ENCODE assay signal across 8 cellular contexts in the genomic region with DNA sequence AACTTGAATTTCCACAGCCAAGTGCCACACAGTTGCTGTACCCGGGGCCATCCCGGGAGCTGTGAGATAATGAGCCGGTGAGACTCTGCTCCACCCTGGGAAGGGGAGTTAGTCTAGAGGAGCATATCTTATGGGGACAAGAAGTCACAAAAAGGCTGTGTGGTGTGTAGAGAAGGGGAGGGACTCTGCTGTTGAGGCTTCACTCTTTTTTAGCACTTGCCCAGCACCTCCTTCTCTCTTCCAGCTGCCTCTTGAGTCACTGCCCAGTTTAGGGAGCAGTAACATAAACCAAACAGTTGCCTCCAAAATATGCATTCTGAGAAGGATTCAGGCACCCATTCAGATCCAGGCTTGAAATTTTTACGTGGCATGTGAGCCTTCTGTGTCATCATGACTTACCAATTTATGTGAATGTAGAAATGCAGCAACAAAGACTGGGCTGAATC. TPM values are rescaled to one million over a fixed set of nuclear protein-coding genes. Genes with fewer than 3 reads are reported as not detected.
DNase-seq lines count a peak whose midpoint lies in the region; ATAC-seq and TF ChIP-seq lines count a peak whose summit lies in the region.

No MANE protein-coding gene starts in this region.

- peaks cover 41% of the 10 kb centered on the region for H3K4me1 ChIP-seq in OCI-LY3 (ENCODE audit: low read length)

- no peaks in the 10 kb centered on the region for H3K27me3 ChIP-seq in OCI-LY3 (ENCODE audit: low read depth, low read length)

- DNase-seq in activated T-cell treated with anti-CD3 and anti-CD28 coated beads, Interleukin-2, amount 50 U/mL, for 4 hours = no peak
- no peak for DNase-seq in activated T-cell treated with anti-CD3 and anti-CD28 coated beads, Interleukin-2, amount 50 U/mL, for 1 hour
- DNase-seq in caudate nucleus (lab: John Stamatoyannopoulos, UW) = peak in 2 of 61 donors; percentile 28 to 37
- DNase-seq in kidney tubule cell (ENCODE audit: low spot score) = peak; percentile 38
- DNase-seq in stimulated activated naive CD8-positive, alpha-beta T cell treated with anti-CD3 and anti-CD28 coated beads, Interleukin-15, amount 100 ng/mL, for 72 hours = no peak
- DNase-seq in mucosa of gallbladder (ENCODE audit: low spot score) = no peak

- peak overlapping the region; percentile 83 for H3K9ac ChIP-seq in OCI-LY3 (ENCODE audit: low read length)

- TF ChIP-seq CTCF in OCI-LY3 (IDR thresholded peaks at IDR 0.05; ENCODE audit: low read depth, low read length) = no peak

- H3K36me3 Mint-ChIP-seq in activated T-cell treated with anti-CD3 and anti-CD28 coated beads, Interleukin-2, amount 50 U/mL, for 4 hours (ENCODE audit: insufficient read depth) = peaks cover 17% of the 10 kb centered on the region

- H3K4me3 ChIP-seq in OCI-LY3 (ENCODE audit: low read length) = peak overlapping the region; percentile 79

- peak overlapping the region; percentile 82 for H2AFZ ChIP-seq in OCI-LY3 (ENCODE audit: low read depth, low read length)

- H3K9me3 Mint-ChIP-seq in activated T-cell treated with anti-CD3 and anti-CD28 coated beads, Interleukin-2, amount 50 U/mL, for 4 hours = no peaks in the 10 kb centered on the region
- no peaks in the 10 kb centered on the region for H3K9me3 Mint-ChIP-seq in stimulated activated naive CD8-positive, alpha-beta T cell treated with anti-CD3 and anti-CD28 coated beads, Interleukin-15, amount 100 ng/mL, for 72 hours

- H3K9me3 ChIP-seq in OCI-LY3 (ENCODE audit: insufficient read depth, low read length) = no peaks in the 10 kb centered on the region

- peaks cover 47% of the 10 kb centered on the region for H3K4me1 Mint-ChIP-seq in activated T-cell treated with anti-CD3 and anti-CD28 coated beads, Interleukin-2, amount 50 U/mL, for 4 hours (ENCODE audit: low read depth)
- H3K4me1 Mint-ChIP-seq in stimulated activated naive CD8-positive, alpha-beta T cell treated with anti-CD3 and anti-CD28 coated beads, Interleukin-15, amount 100 ng/mL, for 72 hours = peaks cover 47% of the 10 kb centered on the region

- H4K20me1 ChIP-seq in OCI-LY3 (ENCODE audit: insufficient read depth, low read length) = peaks cover 27% of the 10 kb centered on the region

- H3K79me2 ChIP-seq in OCI-LY3 (ENCODE audit: low read length) = peaks cover 79% of the 10 kb centered on the region

- H3K36me3 ChIP-seq in OCI-LY3 (replicated peaks; ENCODE audit: low read depth, low read length) = peaks cover 19% of the 10 kb centered on the region

- H3K4me3 Mint-ChIP-seq in activated T-cell treated with anti-CD3 and anti-CD28 coated beads, Interleukin-2, amount 50 U/mL, for 4 hours = peak overlapping the region; percentile 94
- peak overlapping the region; percentile 86 to 93 for H3K4me3 Mint-ChIP-seq in stimulated activated naive CD8-positive, alpha-beta T cell treated with anti-CD3 and anti-CD28 coated beads, Interleukin-15, amount 100 ng/mL, for 72 hours

- no peaks in the 10 kb centered on the region for H3K27me3 Mint-ChIP-seq in activated T-cell treated with anti-CD3 and anti-CD28 coated beads, Interleukin-2, amount 50 U/mL, for 4 hours (ENCODE audit: low read depth)
- H3K27me3 Mint-ChIP-seq in stimulated activated naive CD8-positive, alpha-beta T cell treated with anti-CD3 and anti-CD28 coated beads, Interleukin-15, amount 100 ng/mL, for 72 hours = no peaks in the 10 kb centered on the region

- peak overlapping the region; percentile 95 to 98 for H3K27ac Mint-ChIP-seq in stimulated activated naive CD8-positive, alpha-beta T cell treated with anti-CD3 and anti-CD28 coated beads, Interleukin-15, amount 100 ng/mL, for 72 hours

- ATAC-seq in activated T-cell treated with anti-CD3 and anti-CD28 coated beads, Interleukin-2, amount 50 U/mL, for 4 hours = peak; percentile 44 to 45
- peak; percentile 15 for ATAC-seq in HG02759 (IDR thresholded peaks at IDR 0.05; ENCODE audit: unreplicated experiment)
- ATAC-seq in stimulated activated naive CD8-positive, alpha-beta T cell treated with anti-CD3 and anti-CD28 coated beads, Interleukin-15, amount 100 ng/mL, for 72 hours = peak; percentile 16

- H3K27ac ChIP-seq in OCI-LY3 (ENCODE audit: low read length) (peak overlapping the region; percentile 54), caudate nucleus (ENCODE audit: low read depth, low read length) (peak overlapping the region; percentile 92)

- H3K4me2 ChIP-seq in OCI-LY3 (ENCODE audit: low read length) = peak overlapping the region; percentile 87

RNA-seq across cellular contexts. Expression of a gene that starts 0.7 kb away (rescaled TPM):
- 10 to 100 TPM; 48.9 to 58.6 (median 53.6) TPM for total RNA-seq in activated T-cell treated with anti-CD3 and anti-CD28 coated beads, Interleukin-2, amount 50 U/mL, for 4 hours
- 63.8 TPM for total RNA-seq in mucosa of gallbladder
